Comparison of ENCODE assay signal across 1 cellular context in genomic region chr6:170037541-170038250, GRCh38.
TF ChIP-seq lines count a peak whose summit lies in the region.

No MANE protein-coding gene starts in this region.

TF ChIP-seq in H1, 55 proteins besides CTCF, POLR2A, EP300 and RAD21:
- TF ChIP-seq BACH1 (IDR thresholded peaks at IDR 0.05; ENCODE audit: low read length) (no peak), BRCA1 (IDR thresholded peaks at IDR 0.05; ENCODE audit: low read depth, low read length) (no peak), TBP (IDR thresholded peaks at IDR 0.05; ENCODE audit: low read depth, low read length) (no peak), CHD2 (IDR thresholded peaks at IDR 0.05; ENCODE audit: low read length) (no peak), MAFK (IDR thresholded peaks at IDR 0.05; ENCODE audit: low read depth, low read length) (no peak), SIX5 (IDR thresholded peaks at IDR 0.05; ENCODE audit: low read depth, low read length) (no peak), TAF1 (IDR thresholded peaks at IDR 0.05; ENCODE audit: low read depth, low read length) (no peak), SUZ12 (IDR thresholded peaks at IDR 0.05; ENCODE audit: low read length) (no peak), PHF8 (conservative IDR thresholded peaks at IDR 0.05; ENCODE audit: low read depth, low read length) (no peak), RNF2 (IDR thresholded peaks at IDR 0.05; ENCODE audit: borderline replicate concordance, low read depth, low read length, missing control alignments, poor library complexity, severe bottlenecking) (no peak), CBX8 (IDR thresholded peaks at IDR 0.05; ENCODE audit: borderline replicate concordance, low read depth, low read length) (no peak), CBX5 (IDR thresholded peaks at IDR 0.05; ENCODE audit: low read depth, low read length) (no peak), HDAC6 (IDR thresholded peaks at IDR 0.05; ENCODE audit: low read depth, low read length) (no peak), NRF1 (IDR thresholded peaks at IDR 0.05; ENCODE audit: low read depth, low read length) (no peak), FOSL1 (IDR thresholded peaks at IDR 0.05; ENCODE audit: insufficient read depth, low read depth, low read length) (no peak), ATF3 (IDR thresholded peaks at IDR 0.05; ENCODE audit: insufficient read depth, low read depth, low read length) (no peak), TAF7 (optimal IDR thresholded peaks at IDR 0.05; ENCODE audit: borderline replicate concordance, low read depth, low read length) (no peak), KDM4A (IDR thresholded peaks at IDR 0.05; ENCODE audit: low read depth, low read length, severe bottlenecking) (no peak), CHD1 (IDR thresholded peaks at IDR 0.05; ENCODE audit: low read depth, low read length) (no peak), YY1 (IDR thresholded peaks at IDR 0.05; ENCODE audit: low read depth, low read length) (no peak)
